In genomic region chr1:233261615-233262168, GRCh38 we compare ENCODE assay signal across 16 cellular contexts. TPM values are rescaled to one million over a fixed set of nuclear protein-coding genes. Genes with fewer than 3 reads are reported as not detected.
DNase-seq lines count a peak whose midpoint lies in the region; ATAC-seq and TF ChIP-seq lines count a peak whose summit lies in the region.
"Had no signal": no experiment of that assay in that cellular context is flagged by ENCODE, and none has a peak within 500 bp of the region (broad histone marks: within the 10 kb centered on the region; RNA-seq: fewer than 3 reads in every experiment).

No MANE protein-coding gene starts in this region.

- no peaks in the 10 kb centered on the region for H3K36me3 ChIP-seq in Caco-2 (ENCODE audit: control insufficient read depth, insufficient read depth, low read length)
- H3K36me3 ChIP-seq: cardiac muscle cell had no signal

- TF ChIP-seq POLR2A in GM18505 (IDR thresholded peaks at IDR 0.05; ENCODE audit: borderline replicate concordance, extremely low read depth, insufficient read depth, insufficient read length) = no peak

- H3K27me3 Mint-ChIP-seq in Caco-2 (ENCODE audit: insufficient read depth, unreplicated experiment) (no peaks in the 10 kb centered on the region), WTC11 (ENCODE audit: low read depth) (no peaks in the 10 kb centered on the region)
- H3K27me3 Mint-ChIP-seq: progenitor cell of endocrine pancreas; stimulated activated naive CD8-positive, alpha-beta T cell treated with anti-CD3 and anti-CD28 coated beads, Interleukin-15, amount 100 ng/mL, for 72 hours had no signal

- H3K4me3 Mint-ChIP-seq in Caco-2 (ENCODE audit: unreplicated experiment) = no peak overlapping the region
- H3K4me3 Mint-ChIP-seq in WTC11 = no peak overlapping the region
- H3K4me3 Mint-ChIP-seq: stimulated activated naive CD8-positive, alpha-beta T cell treated with anti-CD3 and anti-CD28 coated beads, Interleukin-15, amount 100 ng/mL, for 72 hours had no signal

- TF ChIP-seq CTCF in Caco-2 (IDR thresholded peaks at IDR 0.05; ENCODE audit: insufficient read depth in 1 of 2, low read depth in 1 of 2, low read length in 1 of 2, severe bottlenecking in 1 of 2, unreplicated experiment in 1 of 2) (no peak), WTC11 (IDR thresholded peaks at IDR 0.05) (no peak)

- H3K27ac Mint-ChIP-seq in Caco-2 (ENCODE audit: unreplicated experiment) = peak overlapping the region; percentile 59
- peak overlapping the region; percentile 69 for H3K27ac Mint-ChIP-seq in WTC11
- H3K27ac Mint-ChIP-seq: progenitor cell of endocrine pancreas; stimulated activated naive CD8-positive, alpha-beta T cell treated with anti-CD3 and anti-CD28 coated beads, Interleukin-15, amount 100 ng/mL, for 72 hours had no signal

- H3K4me3 ChIP-seq in Caco-2 (ENCODE audit: low read depth, low read length) = no peak overlapping the region
- H3K4me3 ChIP-seq: cardiac muscle cell had no signal

- BruUV-seq in Caco-2 (replicated peaks; lab: Mats Ljungman, UMichigan) = no TSS peak

- H3K27me3 ChIP-seq in Caco-2 (replicated peaks; ENCODE audit: control insufficient read depth, insufficient read depth, low read length) = no peaks in the 10 kb centered on the region
- H3K27me3 ChIP-seq: cardiac muscle cell had no signal

- peaks cover 2% of the 10 kb centered on the region; the same call in 1 of the 2 replicates for H3K4me1 ChIP-seq in Caco-2

- H3K9me3 Mint-ChIP-seq in Caco-2 (ENCODE audit: unreplicated experiment) (no peaks in the 10 kb centered on the region), WTC11 (no peaks in the 10 kb centered on the region)
- H3K9me3 Mint-ChIP-seq: stimulated activated naive CD8-positive, alpha-beta T cell treated with anti-CD3 and anti-CD28 coated beads, Interleukin-15, amount 100 ng/mL, for 72 hours had no signal

- H3K9me3 ChIP-seq in Caco-2 = no peaks in the 10 kb centered on the region

- intact Hi-C loops in Caco-2 (cut with micrococcal nuclease; ENCODE audit: unreplicated experiment) = no loop called here

- DNase-seq in Caco-2 (no peak), WTC11 (ENCODE audit: low spot score) (no peak), NAMALWA (ENCODE audit: low spot score) (no peak)
- DNase-seq: activated effector memory CD4-positive, alpha-beta T cell treated with Interleukin-2 at 50 U/mL for 16 hours; erythroblast; KG1; NCI-H2029 treated with DMSO at 0.1 percent for 48 hours; stimulated activated CD4-positive, alpha-beta T cell treated with anti-CD3 and anti-CD28 coated beads, Interleukin-1b, Interleukin-23, amount 100 ng/mL, for 48 hours; stimulated activated naive CD8-positive, alpha-beta T cell treated with anti-CD3 and anti-CD28 coated beads, Interleukin-15, amount 100 ng/mL, for 72 hours had no signal

- CTCF ChIA-PET in Caco-2 (lab: Charles Lee) = no interaction called here
- CTCF ChIA-PET in WTC11 (lab: Charles Lee) = no interaction called here

- POLR2A ChIA-PET in Caco-2 (lab: Charles Lee) (no interaction called here), WTC11 (lab: Charles Lee) (no interaction called here)

- ATAC-seq in GM19395 (IDR thresholded peaks at IDR 0.05; ENCODE audit: unreplicated experiment) = peak; percentile 24
- ATAC-seq in HG02840 (IDR thresholded peaks at IDR 0.05; ENCODE audit: low FRiP score, unreplicated experiment) = peak; percentile 9
- no peak for ATAC-seq in WTC11
- ATAC-seq in GM18505 (IDR thresholded peaks at IDR 0.05; ENCODE audit: unreplicated experiment) = no peak
- no peak for ATAC-seq in GM18858 (IDR thresholded peaks at IDR 0.05; ENCODE audit: unreplicated experiment)
- no peak for ATAC-seq in HG03039 (IDR thresholded peaks at IDR 0.05; ENCODE audit: unreplicated experiment)

- H3K36me3 Mint-ChIP-seq in Caco-2 (ENCODE audit: insufficient read depth, unreplicated experiment) (peaks cover 6% of the 10 kb centered on the region), WTC11 (peaks cover 64% of the 10 kb centered on the region)

- H3K4me1 Mint-ChIP-seq in Caco-2 (ENCODE audit: low read depth, unreplicated experiment) (peaks cover 7% of the 10 kb centered on the region), WTC11 (peaks cover 8% of the 10 kb centered on the region)

TF ChIP-seq in WTC11, 78 proteins besides CTCF, POLR2A, EP300 and RAD21:
- TF ChIP-seq SP1 (CRISPR knock-in tag; conservative IDR thresholded peaks at IDR 0.05) (no peak), CBFB (CRISPR knock-in tag; IDR thresholded peaks at IDR 0.05; ENCODE audit: low read depth) (no peak), ZNF121 (CRISPR knock-in tag; IDR thresholded peaks at IDR 0.05) (no peak), MYBL2 (CRISPR knock-in tag; IDR thresholded peaks at IDR 0.05) (no peak), MLX (CRISPR knock-in tag; IDR thresholded peaks at IDR 0.05) (no peak), TP53 (CRISPR knock-in tag; IDR thresholded peaks at IDR 0.05) (no peak), ERG (CRISPR knock-in tag; IDR thresholded peaks at IDR 0.05) (no peak), ESRRA (CRISPR knock-in tag; IDR thresholded peaks at IDR 0.05; ENCODE audit: borderline replicate concordance) (no peak)

RNA-seq across cellular contexts. Expression of gene PCNX2, which starts 33.8 kb away (rescaled TPM):
- total RNA-seq in Caco-2 (2022) (15.0 and 18.0 TPM in 2 replicates), WTC11 (2021) (50.8 to 59.4 TPM (median 57.0 TPM) in 3 replicates)

Comparison
In these comparisons a context has a peak if more than half of its experiments do, and no peak if none do; other contexts are left out.
1. ATAC-seq: peak in GM19395 (single experiment) and HG02840 (single experiment); none in WTC11 (single experiment), GM18505 (single experiment), GM18858 (single experiment) and HG03039 (single experiment).